In genomic region chr17:38415250-38416194, GRCh38 we compare ENCODE assay signal across 1 cellular context.
A peak's percentile ranks its signal among the peaks of the same experiment; 100 is the strongest.
TF ChIP-seq lines count a peak whose summit lies in the region.

No MANE protein-coding gene starts in this region.

TF ChIP-seq in WTC11, 78 proteins besides CTCF, POLR2A, EP300 and RAD21 (continued from another document):
- TF ChIP-seq AFF4 (CRISPR knock-in tag; IDR thresholded peaks at IDR 0.05; ENCODE audit: borderline replicate concordance) (no peak), SP1 (CRISPR knock-in tag; conservative IDR thresholded peaks at IDR 0.05) (no peak), FOXP1 (CRISPR knock-in tag; IDR thresholded peaks at IDR 0.05; ENCODE audit: borderline replicate concordance) (0 out of 2 replicates have a peak, but pooled peaks have one; percentile 15), ZNF263 (CRISPR knock-in tag; IDR thresholded peaks at IDR 0.05; ENCODE audit: low read depth) (no peak), ATF2 (CRISPR knock-in tag; IDR thresholded peaks at IDR 0.05; ENCODE audit: borderline replicate concordance, low read depth) (no peak), ZNF232 (CRISPR knock-in tag; IDR thresholded peaks at IDR 0.05) (0 out of 2 replicates have a peak, but pooled peaks have one; percentile 55), NR3C1 (CRISPR knock-in tag; conservative IDR thresholded peaks at IDR 0.05; ENCODE audit: low read depth) (no peak), PRRX2 (CRISPR knock-in tag; IDR thresholded peaks at IDR 0.05) (no peak), TCF7 (CRISPR knock-in tag; IDR thresholded peaks at IDR 0.05; ENCODE audit: low read depth) (no peak), NR1H2 (CRISPR knock-in tag; IDR thresholded peaks at IDR 0.05) (no peak), NFATC4 (CRISPR knock-in tag; IDR thresholded peaks at IDR 0.05) (no peak), TEAD1 (CRISPR knock-in tag; IDR thresholded peaks at IDR 0.05) (0 out of 2 replicates have a peak, but pooled peaks have one; percentile 45), TP53 (CRISPR knock-in tag; IDR thresholded peaks at IDR 0.05) (no peak), ZNF281 (CRISPR knock-in tag; IDR thresholded peaks at IDR 0.05) (no peak), FOXK1 (CRISPR knock-in tag; IDR thresholded peaks at IDR 0.05) (no peak)
- TF ChIP-seq, protein P1, sequence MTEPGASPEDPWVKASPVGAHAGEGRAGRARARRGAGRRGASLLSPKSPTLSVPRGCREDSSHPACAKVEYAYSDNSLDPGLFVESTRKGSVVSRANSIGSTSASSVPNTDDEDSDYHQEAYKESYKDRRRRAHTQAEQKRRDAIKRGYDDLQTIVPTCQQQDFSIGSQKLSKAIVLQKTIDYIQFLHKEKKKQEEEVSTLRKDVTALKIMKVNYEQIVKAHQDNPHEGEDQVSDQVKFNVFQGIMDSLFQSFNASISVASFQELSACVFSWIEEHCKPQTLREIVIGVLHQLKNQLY (CRISPR knock-in tag; IDR thresholded peaks at IDR 0.05): no peak
- TF ChIP-seq, protein P2, sequence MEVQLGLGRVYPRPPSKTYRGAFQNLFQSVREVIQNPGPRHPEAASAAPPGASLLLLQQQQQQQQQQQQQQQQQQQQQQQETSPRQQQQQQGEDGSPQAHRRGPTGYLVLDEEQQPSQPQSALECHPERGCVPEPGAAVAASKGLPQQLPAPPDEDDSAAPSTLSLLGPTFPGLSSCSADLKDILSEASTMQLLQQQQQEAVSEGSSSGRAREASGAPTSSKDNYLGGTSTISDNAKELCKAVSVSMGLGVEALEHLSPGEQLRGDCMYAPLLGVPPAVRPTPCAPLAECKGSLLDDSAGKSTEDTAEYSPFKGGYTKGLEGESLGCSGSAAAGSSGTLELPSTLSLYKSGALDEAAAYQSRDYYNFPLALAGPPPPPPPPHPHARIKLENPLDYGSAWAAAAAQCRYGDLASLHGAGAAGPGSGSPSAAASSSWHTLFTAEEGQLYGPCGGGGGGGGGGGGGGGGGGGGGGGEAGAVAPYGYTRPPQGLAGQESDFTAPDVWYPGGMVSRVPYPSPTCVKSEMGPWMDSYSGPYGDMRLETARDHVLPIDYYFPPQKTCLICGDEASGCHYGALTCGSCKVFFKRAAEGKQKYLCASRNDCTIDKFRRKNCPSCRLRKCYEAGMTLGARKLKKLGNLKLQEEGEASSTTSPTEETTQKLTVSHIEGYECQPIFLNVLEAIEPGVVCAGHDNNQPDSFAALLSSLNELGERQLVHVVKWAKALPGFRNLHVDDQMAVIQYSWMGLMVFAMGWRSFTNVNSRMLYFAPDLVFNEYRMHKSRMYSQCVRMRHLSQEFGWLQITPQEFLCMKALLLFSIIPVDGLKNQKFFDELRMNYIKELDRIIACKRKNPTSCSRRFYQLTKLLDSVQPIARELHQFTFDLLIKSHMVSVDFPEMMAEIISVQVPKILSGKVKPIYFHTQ (CRISPR knock-in tag; IDR thresholded peaks at IDR 0.05): no peak
- TF ChIP-seq, protein P3, sequence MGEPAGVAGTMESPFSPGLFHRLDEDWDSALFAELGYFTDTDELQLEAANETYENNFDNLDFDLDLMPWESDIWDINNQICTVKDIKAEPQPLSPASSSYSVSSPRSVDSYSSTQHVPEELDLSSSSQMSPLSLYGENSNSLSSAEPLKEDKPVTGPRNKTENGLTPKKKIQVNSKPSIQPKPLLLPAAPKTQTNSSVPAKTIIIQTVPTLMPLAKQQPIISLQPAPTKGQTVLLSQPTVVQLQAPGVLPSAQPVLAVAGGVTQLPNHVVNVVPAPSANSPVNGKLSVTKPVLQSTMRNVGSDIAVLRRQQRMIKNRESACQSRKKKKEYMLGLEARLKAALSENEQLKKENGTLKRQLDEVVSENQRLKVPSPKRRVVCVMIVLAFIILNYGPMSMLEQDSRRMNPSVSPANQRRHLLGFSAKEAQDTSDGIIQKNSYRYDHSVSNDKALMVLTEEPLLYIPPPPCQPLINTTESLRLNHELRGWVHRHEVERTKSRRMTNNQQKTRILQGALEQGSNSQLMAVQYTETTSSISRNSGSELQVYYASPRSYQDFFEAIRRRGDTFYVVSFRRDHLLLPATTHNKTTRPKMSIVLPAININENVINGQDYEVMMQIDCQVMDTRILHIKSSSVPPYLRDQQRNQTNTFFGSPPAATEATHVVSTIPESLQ (CRISPR knock-in tag; IDR thresholded peaks at IDR 0.05): no peak
